In genomic region chr9:89444212-89444611, GRCh38 we compare ENCODE assay signal across 12 cellular contexts. TPM values are rescaled to one million over a fixed set of nuclear protein-coding genes. Genes with fewer than 3 reads are reported as not detected.
DNase-seq lines count a peak whose midpoint lies in the region; ATAC-seq and TF ChIP-seq lines count a peak whose summit lies in the region.
"Had no signal": no experiment of that assay in that cellular context is flagged by ENCODE, and none has a peak within 500 bp of the region (broad histone marks: within the 10 kb centered on the region; RNA-seq: fewer than 3 reads in every experiment).

No MANE protein-coding gene starts in this region.

- intact Hi-C loops in left ventricle myocardium superior (cut with micrococcal nuclease), result no loop called here

- H3K27ac ChIP-seq in substantia nigra (ENCODE audit: low read depth, low read length, poor library complexity, severe bottlenecking), result peak overlapping the region; percentile 99
- H3K27ac ChIP-seq: foreskin keratinocyte, WERI-Rb-1 had no signal

- ATAC-seq in activated CD4-positive, CD25-positive, alpha-beta regulatory T cell treated with anti-CD3 and anti-CD28 coated beads, Interleukin-2, amount 50 U/mL, for 24 hours, result peak; percentile 58 to 64
- ATAC-seq in left ventricle myocardium superior (peak; percentile 70), SK-N-SH treated with all-trans-retinoic acid at 6 μM for 48 hours (no peak)
- ATAC-seq: foreskin keratinocyte had no signal

- no peak for DNase-seq in activated CD4-positive, CD25-positive, alpha-beta regulatory T cell treated with anti-CD3 and anti-CD28 coated beads, Interleukin-2, amount 50 U/mL, for 72 hours
- peak; percentile 84 for DNase-seq in activated effector memory CD4-positive, alpha-beta T cell treated with anti-CD3 and anti-CD28 coated beads, Interleukin-2, amount 50 U/mL, for 16 hours
- DNase-seq in left ventricle myocardium superior (peak; percentile 61), substantia nigra (lab: John Stamatoyannopoulos, UW) (peak in 1 of 49 donors; percentile 46), AG08396 (ENCODE audit: low spot score) (no peak), hepatic stellate cell (ENCODE audit: low spot score) (no peak)
- DNase-seq: cerebellar nuclear complex, foreskin keratinocyte, mammary epithelial cell, WERI-Rb-1 had no signal

TF ChIP-seq in SK-N-SH treated with all-trans-retinoic acid at 6 μM for 48 hours, 23 proteins besides CTCF, POLR2A, EP300 and RAD21:
- no peak for TF ChIP-seq CSDC2 (CRISPR knock-in tag; IDR thresholded peaks at IDR 0.05)
- TF ChIP-seq PPARA (CRISPR knock-in tag; IDR thresholded peaks at IDR 0.05; ENCODE audit: borderline replicate concordance), result no peak
- TF ChIP-seq GLIS3 (CRISPR knock-in tag; IDR thresholded peaks at IDR 0.05), result no peak
- TF ChIP-seq TSHZ2 (CRISPR knock-in tag; IDR thresholded peaks at IDR 0.05), result no peak
- no peak for TF ChIP-seq TOX (CRISPR knock-in tag; IDR thresholded peaks at IDR 0.05; ENCODE audit: borderline replicate concordance)
- TF ChIP-seq OSR1 (CRISPR knock-in tag; IDR thresholded peaks at IDR 0.05), result no peak
- no peak for TF ChIP-seq ARNTL (CRISPR knock-in tag; IDR thresholded peaks at IDR 0.05; ENCODE audit: borderline replicate concordance, low read depth)
- TF ChIP-seq PATZ1 (CRISPR knock-in tag; IDR thresholded peaks at IDR 0.05; ENCODE audit: borderline replicate concordance), result no peak
- no peak for TF ChIP-seq ZNF70 (CRISPR knock-in tag; IDR thresholded peaks at IDR 0.05)
- no peak for TF ChIP-seq RARB (CRISPR knock-in tag; IDR thresholded peaks at IDR 0.05)
TF ChIP-seq in SK-N-SH treated with all-trans-retinoic acid at 6 μM for 48 hours: peak in this region for 0.

RNA-seq across cellular contexts. Expression of gene SEMA4D, which starts 53.7 kb away (rescaled TPM):
- 24.7 TPM for total RNA-seq in left ventricle myocardium superior

Comparison
In these comparisons a context has a peak if more than half of its experiments do, and no peak if none do; other contexts are left out.
1. DNase-seq: peak in activated effector memory CD4-positive, alpha-beta T cell treated with anti-CD3 and anti-CD28 coated beads, Interleukin-2, amount 50 U/mL, for 16 hours (single experiment) and left ventricle myocardium superior (single experiment); none in activated CD4-positive, CD25-positive, alpha-beta regulatory T cell treated with anti-CD3 and anti-CD28 coated beads, Interleukin-2, amount 50 U/mL, for 72 hours (single experiment), AG08396 (single experiment) and hepatic stellate cell (single experiment).